ENCODE assay signal across 8 cellular contexts in genomic region chr10:12264204-12264908, GRCh38.
A peak's percentile ranks its signal among the peaks of the same experiment; 100 is the strongest.
DNase-seq lines count a peak whose midpoint lies in the region; ATAC-seq, FAIRE-seq and TF ChIP-seq lines count a peak whose summit lies in the region.

No MANE protein-coding gene starts in this region.

- TF ChIP-seq POLR2A in A549 (IDR thresholded peaks at IDR 0.05; ENCODE audit: low read length), result no peak

- no peaks in the 10 kb centered on the region for H3K36me3 ChIP-seq in mammary epithelial cell (ENCODE audit: insufficient read depth, low read length)

- H4K20me1 ChIP-seq in mammary epithelial cell (ENCODE audit: insufficient read depth, low read length), result no peaks in the 10 kb centered on the region

- peak overlapping the region; percentile 28; the same call in 2 of the 3 replicates for H3K4me3 ChIP-seq in A549
- H3K4me3 ChIP-seq in WI38 (ENCODE audit: low read depth, low read length), result peak overlapping the region; percentile 47
- H3K4me3 ChIP-seq in mammary epithelial cell (replicated peaks in 1 of 3; ENCODE audit: insufficient read depth in 1 of 3, low read depth in 2 of 3, low read length in 3 of 3), result peak overlapping the region; percentile 15 to 39 (median 19)

- WGBS in A549 (ENCODE audit: missing lambda C conversion rate), result 28% methylated on average over 21 of the region's 30 CpGs
- 48% methylated on average over 18 of the region's 30 CpGs for WGBS in mammary epithelial cell (ENCODE audit: low coverage, missing lambda C conversion rate)

- H3K4me1 ChIP-seq in A549 (peaks cover 23% of the 10 kb centered on the region), mammary epithelial cell (ENCODE audit: insufficient read depth, low read length) (peaks cover 3% of the 10 kb centered on the region)

- no peak for FAIRE-seq in A549 (lab: Jason Lieb, UNC)

- H2AFZ ChIP-seq in mammary epithelial cell (ENCODE audit: low read depth, low read length), result peak overlapping the region; percentile 78

- peak overlapping the region; percentile 36 for H3K9ac ChIP-seq in mammary epithelial cell (ENCODE audit: insufficient read depth, low read length)

- no peaks in the 10 kb centered on the region for H3K79me2 ChIP-seq in mammary epithelial cell (ENCODE audit: insufficient read depth, low read length)

- DNase-seq in A549 (ENCODE audit: low read depth in 1 of 2, low spot score in 1 of 2) (peak; percentile 76 to 85), NCI-H2081 treated with DMSO at 0.1 percent for 48 hours (lab: John Stamatoyannopoulos, UW) (peak; percentile 60), mammary epithelial cell (peak; percentile 67), islet precursor cell (peak; percentile 84)
- peak; percentile 53 to 74 (median 64) for DNase-seq in stimulated activated CD4-positive, alpha-beta T cell treated with anti-CD3 and anti-CD28 coated beads, Interleukin-12 subunit alpha, Interleukin-12 subunit beta, amount 100 ng/mL, for 48 hours (ENCODE audit: low read depth in 2 of 3, low spot score in 1 of 3)

- BruUV-seq in mammary epithelial cell (replicated peaks; lab: Mats Ljungman, UMichigan), result no TSS peak

- no peaks in the 10 kb centered on the region for H3K27me3 ChIP-seq in mammary epithelial cell (ENCODE audit: insufficient read depth, low read length)

- dilution Hi-C loops in mammary epithelial cell (cut with HindIII; ENCODE audit: low sequenced_read_pairs), result loop anchor here (25.0 kb wide), 1 partner anchor 448 kb away; no protein-coding TSS in a partner anchor

- CTCF ChIA-PET in A549 (lab: Yijun Ruan, JAX) (interaction anchor here (0.5 to 4.9 kb wide), 85 partner anchors 9 to 1390 kb away, joined by 3 to 76 read pairs (median 4); partner anchors contain the start of gene CAMK1D), mammary epithelial cell (lab: Charles Lee; ENCODE audit: low non-redundant PET) (interaction anchor here (0.5 to 1.3 kb wide), 8 partner anchors 11 to 637 kb away, joined by 3 to 22 read pairs (median 4); partner anchors contain the start of gene CAMK1D)

- ATAC-seq in A549 (peak; percentile 90 to 92), GM18517 (IDR thresholded peaks at IDR 0.05; ENCODE audit: unreplicated experiment) (peak; percentile 92), HG03045 (IDR thresholded peaks at IDR 0.05; ENCODE audit: unreplicated experiment) (peak; percentile 92)

- POLR2A ChIA-PET in A549 (lab: Yijun Ruan, JAX), result interaction anchor here (0.9 to 1.2 kb wide), 3 partner anchors 13 to 445 kb away, joined by 3 to 8 read pairs (median 5); no protein-coding TSS in a partner anchor

- H3K4me2 ChIP-seq in A549, result peak overlapping the region; percentile 77
- H3K4me2 ChIP-seq in mammary epithelial cell (ENCODE audit: insufficient read depth, low read depth, low read length), result peak overlapping the region; percentile 74

- intact Hi-C loops in mammary epithelial cell (cut with micrococcal nuclease), result loop anchor here (1.0 to 5.0 kb wide), 8 partner anchors 84 to 834 kb away; partner anchors contain the start of gene CAMK1D

- no peak; a peak in 1 of 5 replicates for TF ChIP-seq EP300 in A549 (IDR thresholded peaks at IDR 0.05)

- TF ChIP-seq CTCF in A549 (IDR thresholded peaks at IDR 0.05) (peak; percentile 97), WI38 (IDR thresholded peaks at IDR 0.05; ENCODE audit: low read depth, low read length) (peak; percentile 77), mammary epithelial cell (conservative IDR thresholded peaks at IDR 0.05 in 1 of 2, IDR thresholded peaks at IDR 0.05 in 1 of 2; ENCODE audit: extremely low read depth in 1 of 2, insufficient read depth in 1 of 2, low read depth in 1 of 2, low read length in 2 of 2) (peak; percentile 67 to 89)

- no peaks in the 10 kb centered on the region for H3K9me3 ChIP-seq in A549
- H3K9me3 ChIP-seq in mammary epithelial cell (replicated peaks; ENCODE audit: insufficient read depth, low read length), result no peaks in the 10 kb centered on the region

- peak; percentile 96 to 99 for TF ChIP-seq RAD21 in A549 (conservative IDR thresholded peaks at IDR 0.05 in 1 of 2, IDR thresholded peaks at IDR 0.05 in 1 of 2)

- H3K27ac ChIP-seq in A549 (peak overlapping the region; percentile 75 to 92), mammary epithelial cell (ENCODE audit: insufficient read depth, low read depth, low read length) (no peak overlapping the region)

- in situ Hi-C loops in mammary epithelial cell (cut with MboI; ENCODE audit: low sequenced_read_pairs in 2 of 2), result loop anchor here (5.0 to 25.0 kb wide), 4 partner anchors 390 to 823 kb away; no protein-coding TSS in a partner anchor

TF ChIP-seq in A549, 52 proteins besides CTCF, POLR2A, EP300 and RAD21:
- TF ChIP-seq E2F6 (IDR thresholded peaks at IDR 0.05; ENCODE audit: borderline replicate concordance, low read depth) (peak; percentile 37; the same call in 1 of the 2 replicates), MAX (IDR thresholded peaks at IDR 0.05) (peak; percentile 80), MYC (IDR thresholded peaks at IDR 0.05; ENCODE audit: borderline replicate concordance, low read length) (0 out of 2 replicates have a peak, but pooled peaks have one; percentile 41), HMGXB4 (CRISPR knock-in tag; IDR thresholded peaks at IDR 0.05; ENCODE audit: borderline replicate concordance) (no peak), EHF (CRISPR knock-in tag; IDR thresholded peaks at IDR 0.05) (0 out of 2 replicates have a peak, but pooled peaks have one; percentile 20), MAZ (IDR thresholded peaks at IDR 0.05; ENCODE audit: borderline replicate concordance, low read depth, low read length) (0 out of 2 replicates have a peak, but pooled peaks have one; percentile 37), JUN (IDR thresholded peaks at IDR 0.05) (0 out of 5 replicates have a peak, but pooled peaks of 1 of the 2 experiments have one; percentile 33), HEYL (CRISPR knock-in tag; IDR thresholded peaks at IDR 0.05) (no peak), SMC3 (IDR thresholded peaks at IDR 0.05) (peak; percentile 99), ZC3H11A (IDR thresholded peaks at IDR 0.05) (no peak), KDM1A (IDR thresholded peaks at IDR 0.05; ENCODE audit: low read depth) (no peak), GATA3 (IDR thresholded peaks at IDR 0.05; ENCODE audit: borderline replicate concordance) (no peak), HOXB13 (CRISPR knock-in tag; IDR thresholded peaks at IDR 0.05; ENCODE audit: low read depth) (0 out of 2 replicates have a peak, but pooled peaks have one; percentile 30)
